14 cellular contexts compared by ENCODE assay signal in genomic region chr2:8822218-8822617, GRCh38. TPM values are rescaled to one million over a fixed set of nuclear protein-coding genes. Genes with fewer than 3 reads are reported as not detected.
DNase-seq lines count a peak whose midpoint lies in the region; ATAC-seq, FAIRE-seq and TF ChIP-seq lines count a peak whose summit lies in the region.
"Had no signal": no experiment of that assay in that cellular context is flagged by ENCODE, and none has a peak within 500 bp of the region (broad histone marks: within the 10 kb centered on the region; RNA-seq: fewer than 3 reads in every experiment).

No MANE protein-coding gene starts in this region.

- H2AFZ ChIP-seq in HepG2 (ENCODE audit: low read length), result no peak overlapping the region

- intact Hi-C loops in HepG2 (cut with micrococcal nuclease; ENCODE audit: unreplicated experiment), result loop anchor here (1.0 kb wide), 1 partner anchor 15 kb away; the partner anchor contains the start of gene KIDINS220

- no peaks in the 10 kb centered on the region for H3K79me2 ChIP-seq in HepG2 (ENCODE audit: insufficient read depth, low read length)

- POLR2A ChIA-PET in HepG2 (lab: Yijun Ruan, JAX), result no interaction called here

- H3K4me2 ChIP-seq in HepG2 (ENCODE audit: low read depth, low read length), result no peak overlapping the region

- H3K36me3 ChIP-seq in HepG2 (replicated peaks in 1 of 2; ENCODE audit: control insufficient read depth in 1 of 2, insufficient read depth in 2 of 2, low read length in 2 of 2), result peaks cover 7 to 40% of the 10 kb centered on the region in 2 experiments; a peak in 4 of 5 replicates
- peaks cover 7% of the 10 kb centered on the region for H3K36me3 ChIP-seq in thoracic aorta

- ATAC-seq in HepG2 (peak; percentile 64), thoracic aorta (ENCODE audit: insufficient number of reproducible peaks, low FRiP score, low read depth) (peak; percentile 29), GM21526 (IDR thresholded peaks at IDR 0.05; ENCODE audit: low FRiP score, unreplicated experiment) (no peak)
- ATAC-seq: Panc1 had no signal

- H4K20me1 ChIP-seq in HepG2 (ENCODE audit: insufficient read depth, low read length), result no peaks in the 10 kb centered on the region

- no peak for TF ChIP-seq CTCF in cardiac fibroblast (IDR thresholded peaks at IDR 0.05; ENCODE audit: low read depth, low read length)
- no peak for TF ChIP-seq CTCF in HepG2 (CRISPR knock-in tag; IDR thresholded peaks at IDR 0.05)
- TF ChIP-seq CTCF in thoracic aorta (IDR thresholded peaks at IDR 0.05), result no peak

- H3K27ac ChIP-seq in HepG2 (ENCODE audit: extremely low read length, insufficient read depth, low read length) (peak overlapping the region; percentile 4), thoracic aorta (peak overlapping the region; percentile 55 to 65)

- peaks cover 31% of the 10 kb centered on the region for H3K4me1 ChIP-seq in HepG2 (ENCODE audit: insufficient read depth, low read length)
- H3K4me1 ChIP-seq in thoracic aorta (ENCODE audit: control insufficient read depth in 1 of 2, low read depth in 2 of 2), result peaks cover 9 to 25% of the 10 kb centered on the region in 2 donors

- WGBS in HepG2 (ENCODE audit: low lambda C conversion rate), result 58% methylated on average over 4 of the region's 4 CpGs

- H3K27me3 ChIP-seq in HepG2 (ENCODE audit: control insufficient read depth in 1 of 2, insufficient read depth in 2 of 2, low read length in 2 of 2), result no peaks in the 10 kb centered on the region
- H3K27me3 ChIP-seq in thoracic aorta (replicated peaks; ENCODE audit: insufficient read depth), result no peaks in the 10 kb centered on the region

- DNase-seq in MV-4-11 (lab: John Stamatoyannopoulos, UW) (peak; percentile 89), cardiac fibroblast (ENCODE audit: low read depth in 2 of 2) (peak; percentile 10 to 27), HepG2 (ENCODE audit: low spot score) (peak; percentile 20), thoracic aorta (ENCODE audit: low spot score) (no peak), NCI-H2081 treated with DMSO at 0.1 percent for 48 hours (lab: John Stamatoyannopoulos, UW) (no peak), RCC 7860 (ENCODE audit: low spot score) (no peak)
- no peak for DNase-seq in activated naive CD4-positive, alpha-beta T cell treated with anti-CD3 and anti-CD28 coated beads, Interleukin-2, amount 50 U/mL, for 16 hours
- DNase-seq: activated CD8-positive, alpha-beta memory T cell treated with anti-CD3 and anti-CD28 coated beads, Interleukin-2, amount 50 U/mL, for 48 hours; CD4-positive, alpha-beta memory T cell; NCI-H187; stimulated activated CD4-positive, alpha-beta T cell treated with anti-CD3 and anti-CD28 coated beads, Interleukin-15, amount 100 ng/mL, for 24 hours had no signal

- FAIRE-seq in HepG2 (lab: Jason Lieb, UNC) (no peak), RCC 7860 (lab: Jason Lieb, UNC) (no peak)
- FAIRE-seq: endometrium had no signal

- CTCF ChIA-PET in HepG2 (lab: Yijun Ruan, JAX; ENCODE audit: low intra/inter-chr PET ratio, low total read pairs), result no interaction called here

- TF ChIP-seq RAD21 in HepG2 (CRISPR knock-in tag; IDR thresholded peaks at IDR 0.05), result no peak

- no peak for TF ChIP-seq POLR2A in HepG2 (IDR thresholded peaks at IDR 0.05; ENCODE audit: insufficient read depth in 1 of 2, low read depth in 2 of 2, low read length in 2 of 2)

- in situ Hi-C loops in HepG2 (cut with HindIII; ENCODE audit: extremely low pct_ligation_motif_present, low pct_unique_long_range_greater_than_20kb), result no loop called here

- BruUV-seq in HepG2 (replicated peaks; lab: Mats Ljungman, UMichigan), result no TSS peak

- H3K4me3 ChIP-seq in cardiac fibroblast (replicated peaks in 1 of 2; ENCODE audit: low read depth in 2 of 2, low read length in 2 of 2), result no peak overlapping the region
- H3K4me3 ChIP-seq in HepG2 (replicated peaks in 1 of 3; ENCODE audit: insufficient read depth in 1 of 3, low read depth in 2 of 3, low read length in 3 of 3), result no peak overlapping the region
- H3K4me3 ChIP-seq in thoracic aorta, result peak overlapping the region; percentile 27

- no peaks in the 10 kb centered on the region for H3K9me3 ChIP-seq in HepG2 (ENCODE audit: low read length)
- H3K9me3 ChIP-seq in thoracic aorta, result no peaks in the 10 kb centered on the region

- no peak overlapping the region for H3K9ac ChIP-seq in HepG2 (ENCODE audit: insufficient read depth, low read depth, low read length)

- TF ChIP-seq EP300 in HepG2 (IDR thresholded peaks at IDR 0.05; ENCODE audit: low read depth in 2 of 2, low read length in 2 of 2) (no peak), HepG2 (CRISPR knock-in tag; IDR thresholded peaks at IDR 0.05; ENCODE audit: borderline replicate concordance) (no peak)

TF ChIP-seq in HepG2, 621 proteins besides CTCF, POLR2A, EP300 and RAD21 (continues in another document):
- TF ChIP-seq YEATS2 (CRISPR knock-in tag; IDR thresholded peaks at IDR 0.05; ENCODE audit: borderline replicate concordance) (no peak), SOX13 (IDR thresholded peaks at IDR 0.05) (no peak), SOX13 (CRISPR knock-in tag; conservative IDR thresholded peaks at IDR 0.05 in 1 of 2, IDR thresholded peaks at IDR 0.05 in 1 of 2) (peak in 1 of 2 experiments; percentile 20; a peak in 1 of 4 replicates), NR2F1 (CRISPR knock-in tag; IDR thresholded peaks at IDR 0.05) (0 out of 4 replicates have a peak, but pooled peaks of 1 of the 2 experiments have one; percentile 25), ZBTB8A (CRISPR knock-in tag; IDR thresholded peaks at IDR 0.05; ENCODE audit: borderline replicate concordance, low read depth) (no peak), REXO4 (CRISPR knock-in tag; IDR thresholded peaks at IDR 0.05; ENCODE audit: borderline replicate concordance) (no peak), RORA (CRISPR knock-in tag; IDR thresholded peaks at IDR 0.05) (no peak), ZNF589 (CRISPR knock-in tag; conservative IDR thresholded peaks at IDR 0.05) (no peak), ISL2 (CRISPR knock-in tag; IDR thresholded peaks at IDR 0.05) (0 out of 2 replicates have a peak, but pooled peaks have one; percentile 33), SMARCC2 (IDR thresholded peaks at IDR 0.05) (no peak), ZNF468 (CRISPR knock-in tag; IDR thresholded peaks at IDR 0.05) (no peak), RBFOX2 (IDR thresholded peaks at IDR 0.05; ENCODE audit: low read depth, low read length) (no peak), SRF (IDR thresholded peaks at IDR 0.05; ENCODE audit: low read depth, low read length) (no peak), NR2F6 (IDR thresholded peaks at IDR 0.05) (no peak; the same call in 1 of the 2 replicates), NR2F6 (CRISPR knock-in tag; IDR thresholded peaks at IDR 0.05) (peak; percentile 21; the same call in 1 of the 2 replicates), CEBPB (IDR thresholded peaks at IDR 0.05; ENCODE audit: borderline replicate concordance, low read depth, low read length) (peak; percentile 16), ZNF180 (CRISPR knock-in tag; IDR thresholded peaks at IDR 0.05; ENCODE audit: borderline replicate concordance, low read depth) (no peak), ZNF280D (CRISPR knock-in tag; IDR thresholded peaks at IDR 0.05) (no peak), DNMT3B (CRISPR knock-in tag; conservative IDR thresholded peaks at IDR 0.05) (no peak)

RNA-seq across cellular contexts. Expression of gene KIDINS220, which starts 15.2 kb away (rescaled TPM):
- total RNA-seq in HepG2 (2016; rRNA removed; fragmentation: Illumina TruSeq; extraction: Trizol) (22.4 and 32.3 TPM in 2 replicates), thoracic aorta (100 to 1,000 TPM; 107 to 113 TPM)
- total RNA-seq in HepG2 (2016; cell fraction: cytosol; rRNA removed; fragmentation: Illumina TruSeq; extraction: Trizol; ENCODE audit: low read depth), result 3.3 and 4.9 TPM in 2 replicates
- total RNA-seq in HepG2 (2016; cell fraction: insoluble cytoplasmic fraction; rRNA removed; fragmentation: Illumina TruSeq; extraction: Trizol), result 22.9 and 30.7 TPM in 2 replicates
- total RNA-seq in HepG2 (2016; cell fraction: membrane; rRNA removed; fragmentation: Illumina TruSeq; extraction: Trizol), result 5.4 and 7.1 TPM in 2 replicates
- total RNA-seq in HepG2 (2016; cell fraction: nucleus; rRNA removed; fragmentation: Illumina TruSeq; extraction: Trizol), result 67.0 and 70.2 TPM in 2 replicates
- polyA plus RNA-seq in HepG2 (2011; rRNA removed), result 24.3 and 25.2 TPM in 2 replicates
- polyA plus RNA-seq in HepG2 (2011; cell fraction: cytosol; rRNA removed), result 17.3 and 21.0 TPM in 2 replicates
- 39.1 and 40.8 TPM in 2 replicates for polyA plus RNA-seq in HepG2 (2011; cell fraction: nucleus; rRNA removed)
- polyA plus RNA-seq in HepG2 (2012), result 18.0 and 22.9 TPM in 2 replicates
- polyA plus RNA-seq in HepG2 (2016; cell fraction: cytosol; fragmentation: Illumina TruSeq; extraction: Trizol; ENCODE audit: low read depth), result 0.63 and 0.76 TPM in 2 replicates
- polyA plus RNA-seq in HepG2 (2016; cell fraction: insoluble cytoplasmic fraction; fragmentation: Illumina TruSeq; extraction: Trizol; ENCODE audit: low read depth), result 10.6 and 10.9 TPM in 2 replicates
- 1.1 and 1.4 TPM in 2 replicates for polyA plus RNA-seq in HepG2 (2016; cell fraction: membrane; fragmentation: Illumina TruSeq; extraction: Trizol; ENCODE audit: low read depth)
- 40.0 and 48.7 TPM in 2 replicates for polyA plus RNA-seq in HepG2 (2016; cell fraction: nucleus; fragmentation: Illumina TruSeq; extraction: Trizol; ENCODE audit: insufficient read depth, low read depth)
- polyA minus RNA-seq in HepG2 (2011; rRNA and poly(A)+ RNA removed; ENCODE audit: low replicate concordance), result 69.7 and 110 TPM in 2 replicates
- polyA minus RNA-seq in HepG2 (2011; cell fraction: cytosol; rRNA and poly(A)+ RNA removed), result 23.3 and 31.7 TPM in 2 replicates
- polyA minus RNA-seq in HepG2 (2011; cell fraction: nucleus; rRNA and poly(A)+ RNA removed), result 194 and 209 TPM in 2 replicates

Comparison
In these comparisons a context has a peak if more than half of its experiments do, and no peak if none do; other contexts are left out.
1. DNase-seq: peak in MV-4-11 (single experiment), cardiac fibroblast (2 of 2) and HepG2 (single experiment); none in thoracic aorta (single experiment), activated naive CD4-positive, alpha-beta T cell treated with anti-CD3 and anti-CD28 coated beads, Interleukin-2, amount 50 U/mL, for 16 hours (single experiment), NCI-H2081 treated with DMSO at 0.1 percent for 48 hours (single experiment) and RCC 7860 (single experiment).